ENCODE assay signal across 8 cellular contexts in genomic region chrX:47380268-47380667, GRCh38. TPM values are rescaled to one million over a fixed set of nuclear protein-coding genes. Genes with fewer than 3 reads are reported as not detected.
A peak's percentile ranks its signal among the peaks of the same experiment; 100 is the strongest.
DNase-seq lines count a peak whose midpoint lies in the region; ATAC-seq and TF ChIP-seq lines count a peak whose summit lies in the region.

No MANE protein-coding gene starts in this region.

- no peaks in the 10 kb centered on the region for H3K27me3 ChIP-seq in MM.1S (replicated peaks; ENCODE audit: insufficient read depth, low read length)

- no peaks in the 10 kb centered on the region for H4K20me1 ChIP-seq in MM.1S (ENCODE audit: insufficient read depth, low read length)

- H3K79me2 ChIP-seq in MM.1S (ENCODE audit: low read length): no peaks in the 10 kb centered on the region

- DNase-seq in GM13976 (ENCODE audit: low spot score) (peak; percentile 28), NCI-H2171 treated with DMSO at 0.1 percent for 48 hours (lab: John Stamatoyannopoulos, UW) (no peak), MM.1S (no peak), NCI-H69 (lab: John Stamatoyannopoulos, UW) (no peak)
- DNase-seq in activated CD4-positive, alpha-beta memory T cell treated with anti-CD3 and anti-CD28 coated beads, Interleukin-2, amount 10 ng/mL, durations not matched to agents 7 days and 5 days: peak; percentile 33
- DNase-seq in effector CD8-positive, alpha-beta T cell (lab: John Stamatoyannopoulos, UW): peak; percentile 60
- DNase-seq in stimulated activated CD4-positive, alpha-beta T cell treated with anti-CD3 and anti-CD28 coated beads, TNF-alpha, amount 100 ng/mL, for 4 hours (ENCODE audit: low read depth in 3 of 3): peak; percentile 19 to 50 (median 28)

- no peaks in the 10 kb centered on the region for H3K4me1 ChIP-seq in MM.1S (ENCODE audit: low read length)

- no peaks in the 10 kb centered on the region for H3K9me3 Mint-ChIP-seq in activated CD4-positive, alpha-beta memory T cell treated with anti-CD3 and anti-CD28 coated beads, Interleukin-2, amount 10 ng/mL, durations not matched to agents 7 days and 5 days

- no peak for ATAC-seq in HG03520 (IDR thresholded peaks at IDR 0.05; ENCODE audit: unreplicated experiment)

- no peak overlapping the region for H3K27ac ChIP-seq in MM.1S (ENCODE audit: low read length)

- H3K27me3 Mint-ChIP-seq in activated CD4-positive, alpha-beta memory T cell treated with anti-CD3 and anti-CD28 coated beads, Interleukin-2, amount 10 ng/mL, durations not matched to agents 7 days and 5 days: peaks cover 2% of the 10 kb centered on the region

- no peak overlapping the region for H3K4me2 ChIP-seq in MM.1S (ENCODE audit: low read depth, low read length)

- no peak overlapping the region for H3K27ac Mint-ChIP-seq in activated CD4-positive, alpha-beta memory T cell treated with anti-CD3 and anti-CD28 coated beads, Interleukin-2, amount 10 ng/mL, durations not matched to agents 7 days and 5 days

- no peak for TF ChIP-seq CTCF in GM13976 (IDR thresholded peaks at IDR 0.05; ENCODE audit: borderline replicate concordance, control extremely low read depth, extremely low read depth, insufficient read depth, missing control alignments)
- no peak for TF ChIP-seq CTCF in MM.1S (IDR thresholded peaks at IDR 0.05; ENCODE audit: low read length)

- CTCF ChIA-PET in activated CD4-positive, alpha-beta memory T cell treated with anti-CD3 and anti-CD28 coated beads, Interleukin-2, amount 10 ng/mL, durations not matched to agents 7 days and 5 days (lab: Charles Lee): no interaction called here

- no peaks in the 10 kb centered on the region for H3K36me3 ChIP-seq in MM.1S (replicated peaks; ENCODE audit: insufficient read depth, low read length)

- H3K4me3 ChIP-seq in MM.1S (ENCODE audit: low read length): no peak overlapping the region

- in situ Hi-C loops in GM13976 (cut with MboI; ENCODE audit: low sequenced_read_pairs, unreplicated experiment): loop anchor here (10.0 kb wide), 1 partner anchor 185 kb away; the partner anchor contains the start of gene UBA1

- H3K9me2 ChIP-seq in MM.1S (replicated peaks; ENCODE audit: insufficient read depth, low read length): no peaks in the 10 kb centered on the region

- no peaks in the 10 kb centered on the region for H3F3A ChIP-seq in MM.1S (ENCODE audit: insufficient read depth, low read length)

- peak overlapping the region; percentile 36 for H3K4me3 Mint-ChIP-seq in activated CD4-positive, alpha-beta memory T cell treated with anti-CD3 and anti-CD28 coated beads, Interleukin-2, amount 10 ng/mL, durations not matched to agents 7 days and 5 days

- no peaks in the 10 kb centered on the region for H3K36me3 Mint-ChIP-seq in activated CD4-positive, alpha-beta memory T cell treated with anti-CD3 and anti-CD28 coated beads, Interleukin-2, amount 10 ng/mL, durations not matched to agents 7 days and 5 days (ENCODE audit: low read depth)

- no peak overlapping the region for H2AFZ ChIP-seq in MM.1S (ENCODE audit: low read length)

- H3K9me3 ChIP-seq in MM.1S (replicated peaks; ENCODE audit: insufficient read depth, low read length): no peaks in the 10 kb centered on the region

- H3K4me1 Mint-ChIP-seq in activated CD4-positive, alpha-beta memory T cell treated with anti-CD3 and anti-CD28 coated beads, Interleukin-2, amount 10 ng/mL, durations not matched to agents 7 days and 5 days: peaks cover 13% of the 10 kb centered on the region

- POLR2A ChIA-PET in activated CD4-positive, alpha-beta memory T cell treated with anti-CD3 and anti-CD28 coated beads, Interleukin-2, amount 10 ng/mL, durations not matched to agents 7 days and 5 days (lab: Charles Lee): interaction anchor here (1.4 kb wide), 1 partner anchor 188 kb away, joined by 3 read pairs; no protein-coding TSS in a partner anchor

- no peak overlapping the region for H3K9ac ChIP-seq in MM.1S (ENCODE audit: low read length)

RNA-seq across cellular contexts. Expression of gene ZNF157, which starts 9.9 kb away (rescaled TPM):
- total RNA-seq in activated CD4-positive, alpha-beta memory T cell treated with anti-CD3 and anti-CD28 coated beads, Interleukin-2, amount 10 ng/mL, durations not matched to agents 7 days and 5 days: under 1 TPM; 0.15 to 0.18 TPM

Comparison
In these comparisons a context has a peak if more than half of its experiments do, and no peak if none do; other contexts are left out.
1. DNase-seq: peak in GM13976 (single experiment), activated CD4-positive, alpha-beta memory T cell treated with anti-CD3 and anti-CD28 coated beads, Interleukin-2, amount 10 ng/mL, durations not matched to agents 7 days and 5 days (single experiment), effector CD8-positive, alpha-beta T cell (single experiment) and stimulated activated CD4-positive, alpha-beta T cell treated with anti-CD3 and anti-CD28 coated beads, TNF-alpha, amount 100 ng/mL, for 4 hours (3 of 3); none in NCI-H2171 treated with DMSO at 0.1 percent for 48 hours (single experiment), MM.1S (single experiment) and NCI-H69 (single experiment).